Comparison of ENCODE assay signal across 10 cellular contexts in the genomic region with DNA sequence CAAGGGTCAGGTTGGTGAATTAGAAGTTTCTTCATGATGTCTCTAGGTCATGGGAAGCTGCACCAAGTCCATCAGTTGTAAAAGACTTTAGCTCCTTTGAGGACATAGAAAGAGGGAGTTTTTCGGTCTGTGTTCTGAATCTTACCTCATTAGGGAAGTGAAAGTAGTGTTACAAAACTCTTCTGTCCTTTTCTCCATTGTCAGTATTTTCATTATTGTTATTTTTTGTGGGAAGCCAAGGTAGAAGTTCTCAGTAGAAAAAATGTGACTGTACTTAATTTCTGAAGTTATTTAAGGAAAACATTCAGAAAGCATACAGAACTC. TPM values are rescaled to one million over a fixed set of nuclear protein-coding genes. Genes with fewer than 3 reads are reported as not detected.
DNase-seq lines count a peak whose midpoint lies in the region; ATAC-seq, FAIRE-seq and TF ChIP-seq lines count a peak whose summit lies in the region.
"Had no signal": no experiment of that assay in that cellular context is flagged by ENCODE, and none has a peak within 500 bp of the region (broad histone marks: within the 10 kb centered on the region; RNA-seq: fewer than 3 reads in every experiment).

No MANE protein-coding gene starts in this region.

- ATAC-seq in GM19452 (IDR thresholded peaks at IDR 0.05; ENCODE audit: unreplicated experiment) (peak; percentile 91), HG03103 (IDR thresholded peaks at IDR 0.05; ENCODE audit: low read depth, unreplicated experiment) (peak; percentile 77)
- ATAC-seq in activated naive CD8-positive, alpha-beta T cell treated with anti-CD3 and anti-CD28 coated beads, Interleukin-2, amount 50 U/mL, for 24 hours: peak; percentile 43
- ATAC-seq: activated T-cell treated with anti-CD3 and anti-CD28 coated beads, Interleukin-2, amount 50 U/mL, for 4 hours had no signal

- no peak for TF ChIP-seq POLR2A in GM12891 (IDR thresholded peaks at IDR 0.05; ENCODE audit: low read depth, low read length)

- TF ChIP-seq CTCF in coronary artery (IDR thresholded peaks at IDR 0.05): no peak

- H3K4me3 ChIP-seq in coronary artery: no peak overlapping the region

- no peaks in the 10 kb centered on the region for H3K27me3 Mint-ChIP-seq in activated naive CD8-positive, alpha-beta T cell treated with anti-CD3 and anti-CD28 coated beads, Interleukin-2, amount 50 U/mL, for 24 hours

- FAIRE-seq in GM12891 (lab: Jason Lieb, UNC): no peak

- no peaks in the 10 kb centered on the region for H3K9me3 Mint-ChIP-seq in activated naive CD8-positive, alpha-beta T cell treated with anti-CD3 and anti-CD28 coated beads, Interleukin-2, amount 50 U/mL, for 24 hours
- H3K9me3 Mint-ChIP-seq: activated T-cell treated with anti-CD3 and anti-CD28 coated beads, Interleukin-2, amount 50 U/mL, for 4 hours had no signal

- no peak overlapping the region for H3K4me3 Mint-ChIP-seq in activated naive CD8-positive, alpha-beta T cell treated with anti-CD3 and anti-CD28 coated beads, Interleukin-2, amount 50 U/mL, for 24 hours
- H3K4me3 Mint-ChIP-seq: activated T-cell treated with anti-CD3 and anti-CD28 coated beads, Interleukin-2, amount 50 U/mL, for 4 hours had no signal

- H3K4me1 Mint-ChIP-seq in activated naive CD8-positive, alpha-beta T cell treated with anti-CD3 and anti-CD28 coated beads, Interleukin-2, amount 50 U/mL, for 24 hours: peaks cover 16% of the 10 kb centered on the region

- H3K27ac ChIP-seq in coronary artery: peak overlapping the region in 1 of 2 donors; percentile 63

- DNase-seq in GM12891 (ENCODE audit: insufficient read length, low spot score) (peak; percentile 26), SK-N-DZ (ENCODE audit: low spot score) (no peak), coronary artery (ENCODE audit: low spot score) (no peak)
- DNase-seq in activated naive CD8-positive, alpha-beta T cell treated with anti-CD3 and anti-CD28 coated beads, Interleukin-2, amount 50 U/mL, for 24 hours: no peak
- no peak for DNase-seq in activated T-cell treated with anti-CD3 and anti-CD28 coated beads, Interleukin-2, amount 50 U/mL, for 48 hours
- DNase-seq in activated T-cell treated with anti-CD3 and anti-CD28 coated beads, Interleukin-2, amount 50 U/mL, for 1 hour: no peak
- DNase-seq: activated T-cell treated with anti-CD3 and anti-CD28 coated beads, Interleukin-2, amount 50 U/mL, for 4 hours; DMS53 had no signal

- H3K36me3 Mint-ChIP-seq in activated naive CD8-positive, alpha-beta T cell treated with anti-CD3 and anti-CD28 coated beads, Interleukin-2, amount 50 U/mL, for 24 hours (ENCODE audit: low read depth): peaks cover 5% of the 10 kb centered on the region

- H3K27ac Mint-ChIP-seq in activated naive CD8-positive, alpha-beta T cell treated with anti-CD3 and anti-CD28 coated beads, Interleukin-2, amount 50 U/mL, for 24 hours: no peak overlapping the region

TF ChIP-seq in GM12891, 5 proteins besides CTCF, POLR2A, EP300 and RAD21:
- TF ChIP-seq POU2F2 (IDR thresholded peaks at IDR 0.05; ENCODE audit: low read depth, low read length) (no peak), TAF1 (IDR thresholded peaks at IDR 0.05; ENCODE audit: low read depth, low read length) (no peak), POLR2AphosphoS5 (IDR thresholded peaks at IDR 0.05; ENCODE audit: low read depth, low read length) (no peak), SPI1 (IDR thresholded peaks at IDR 0.05; ENCODE audit: low read depth, low read length) (peak; percentile 96)

RNA-seq across cellular contexts. Expression of a gene that starts 24.2 kb away (rescaled TPM):
- 9.8 TPM for polyA plus RNA-seq in GM12891 (2012; ENCODE audit: low read depth, missing spikeins)
- 26.6 and 28.1 TPM in 2 replicates for polyA plus RNA-seq in SK-N-DZ (2014; cell fraction: cytosol; rRNA removed)
- polyA plus RNA-seq in SK-N-DZ (2014; cell fraction: nucleus; rRNA removed): 41.0 and 61.6 TPM in 2 replicates

RNA-seq across cellular contexts. Expression of a gene that starts 45.8 kb away (rescaled TPM):
- 22.5 TPM for polyA plus RNA-seq in GM12891 (2012; ENCODE audit: low read depth, missing spikeins)
- 21.5 and 26.4 TPM in 2 replicates for polyA plus RNA-seq in SK-N-DZ (2014; cell fraction: cytosol; rRNA removed)
- polyA plus RNA-seq in SK-N-DZ (2014; cell fraction: nucleus; rRNA removed): 13.9 and 21.1 TPM in 2 replicates

RNA-seq across cellular contexts. Expression of a gene that starts 53.5 kb away (rescaled TPM):
- 184 TPM for polyA plus RNA-seq in GM12891 (2012; ENCODE audit: low read depth, missing spikeins)
- 134 and 169 TPM in 2 replicates for polyA plus RNA-seq in SK-N-DZ (2014; cell fraction: cytosol; rRNA removed)
- 828 and 858 TPM in 2 replicates for polyA plus RNA-seq in SK-N-DZ (2014; cell fraction: nucleus; rRNA removed)
